12 cellular contexts compared by ENCODE assay signal in genomic region chr20:48286571-48287551, GRCh38.
DNase-seq lines count a peak whose midpoint lies in the region; ATAC-seq and TF ChIP-seq lines count a peak whose summit lies in the region.
"Had no signal": no experiment of that assay in that cellular context is flagged by ENCODE, and none has a peak within 500 bp of the region (broad histone marks: within the 10 kb centered on the region; RNA-seq: fewer than 3 reads in every experiment).

No MANE protein-coding gene starts in this region.

- H3K27me3 ChIP-seq in breast epithelium (no peaks in the 10 kb centered on the region), transverse colon (no peaks in the 10 kb centered on the region)

- TF ChIP-seq CTCF in breast epithelium (IDR thresholded peaks at IDR 0.05) = no peak
- TF ChIP-seq CTCF in MCF 10A (IDR thresholded peaks at IDR 0.05; ENCODE audit: unreplicated experiment) = no peak
- no peak for TF ChIP-seq CTCF in endothelial cell (IDR thresholded peaks at IDR 0.05; ENCODE audit: unreplicated experiment)
- TF ChIP-seq CTCF in mucosa of descending colon (IDR thresholded peaks at IDR 0.05) = no peak
- no peak for TF ChIP-seq CTCF in transverse colon (IDR thresholded peaks at IDR 0.05)

- TF ChIP-seq POLR2A in breast epithelium (IDR thresholded peaks at IDR 0.05) (no peak), transverse colon (IDR thresholded peaks at IDR 0.05) (no peak)

- WGBS in transverse colon (ENCODE audit: low coverage in 1 of 2), 2 donors = 33 to 38% methylated on average over 2 to 9 of the region's 9 CpGs

- H3K4me3 Mint-ChIP-seq in MCF 10A (ENCODE audit: unreplicated experiment) = no peak overlapping the region
- peak overlapping the region; percentile 52 for H3K4me3 Mint-ChIP-seq in endothelial cell (ENCODE audit: unreplicated experiment)

- no peak overlapping the region for H3K27ac Mint-ChIP-seq in MCF 10A (ENCODE audit: low read depth, unreplicated experiment)
- H3K27ac Mint-ChIP-seq in endothelial cell (ENCODE audit: unreplicated experiment) = no peak overlapping the region

- POLR2A ChIA-PET in MCF 10A (lab: Yijun Ruan, JAX) = interaction anchor here (0.7 kb wide), 1 partner anchor 18 kb away, joined by 3 read pairs; no protein-coding TSS in a partner anchor

- intact Hi-C loops in breast epithelium (cut with DNase I; ENCODE audit: low total_unique reads) (no loop called here), MCF 10A (cut with micrococcal nuclease) (no loop called here), mucosa of descending colon (cut with DNase I, micrococcal nuclease) (no loop called here), transverse colon (cut with DNase I; ENCODE audit: low total_unique reads) (no loop called here)

- TF ChIP-seq EP300 in transverse colon (IDR thresholded peaks at IDR 0.05; ENCODE audit: low read depth) = no peak

- CTCF ChIA-PET in MCF 10A (lab: Yijun Ruan, JAX) = interaction anchor here (0.5 to 2.1 kb wide), 5 partner anchors 9 to 500 kb away, joined by 3 to 6 read pairs (median 3); no protein-coding TSS in a partner anchor

- H3K4me1 ChIP-seq in breast epithelium (peaks cover 0 to 6% of the 10 kb centered on the region in 2 donors), mucosa of descending colon (ENCODE audit: low read depth) (peaks cover 2% of the 10 kb centered on the region), transverse colon (peaks cover 0 to 13% (median 6%) of the 10 kb centered on the region in 4 donors)

- H3K36me3 ChIP-seq in breast epithelium = no peaks in the 10 kb centered on the region
- H3K36me3 ChIP-seq in mucosa of descending colon (ENCODE audit: low read depth) = no peaks in the 10 kb centered on the region
- no peaks in the 10 kb centered on the region for H3K36me3 ChIP-seq in transverse colon

- ATAC-seq in mucosa of descending colon = peak; percentile 30

- no TSS peak for BruUV-seq in MCF 10A (replicated peaks; lab: Mats Ljungman, UMichigan)

- H3K4me3 ChIP-seq in breast epithelium (no peak overlapping the region), mucosa of descending colon (no peak overlapping the region), transverse colon (no peak overlapping the region)

- H3K9me3 ChIP-seq in breast epithelium = no peaks in the 10 kb centered on the region
- H3K9me3 ChIP-seq in mucosa of descending colon = no peaks in the 10 kb centered on the region
- no peaks in the 10 kb centered on the region for H3K9me3 ChIP-seq in transverse colon

- peaks cover 19% of the 10 kb centered on the region for H3K27me3 Mint-ChIP-seq in MCF 10A (ENCODE audit: insufficient read depth, unreplicated experiment)
- peaks cover 5% of the 10 kb centered on the region for H3K27me3 Mint-ChIP-seq in endothelial cell (ENCODE audit: unreplicated experiment)

- no peaks in the 10 kb centered on the region for H3K36me3 Mint-ChIP-seq in MCF 10A (ENCODE audit: insufficient read depth, unreplicated experiment)
- H3K36me3 Mint-ChIP-seq in endothelial cell (ENCODE audit: low read depth, unreplicated experiment) = no peaks in the 10 kb centered on the region

- H3K9me3 Mint-ChIP-seq in MCF 10A (ENCODE audit: unreplicated experiment) = no peaks in the 10 kb centered on the region
- no peaks in the 10 kb centered on the region for H3K9me3 Mint-ChIP-seq in endothelial cell (ENCODE audit: unreplicated experiment)

- H3K27ac ChIP-seq in breast epithelium (peak overlapping the region; percentile 64 to 70), transverse colon (peak overlapping the region; percentile 0 to 58 (median 50))

- DNase-seq in breast epithelium (ENCODE audit: low spot score in 2 of 2) (peak in 1 of 2 donors; percentile 32), MCF 10A (ENCODE audit: unreplicated experiment) (no peak), endothelial cell (ENCODE audit: low spot score) (no peak), mucosa of descending colon (no peak), transverse colon (no peak), ACHN (no peak), NCI-H2107 (lab: John Stamatoyannopoulos, UW) (no peak)
- DNase-seq in activated naive CD4-positive, alpha-beta T cell treated with Interleukin-2 at 50 U/mL for 16 hours = no peak
- DNase-seq: activated CD4-positive, alpha-beta T cell treated with anti-CD3 and anti-CD28 coated beads for 1 hour; activated naive CD4-positive, alpha-beta T cell; NCI-H2227 treated with DMSO at 0.1 percent for 48 hours; SIG-M5 had no signal

- H3K4me1 Mint-ChIP-seq in MCF 10A (ENCODE audit: insufficient read depth, unreplicated experiment) (peaks cover 23% of the 10 kb centered on the region), endothelial cell (ENCODE audit: unreplicated experiment) (peaks cover 14% of the 10 kb centered on the region)

- in situ Hi-C loops in transverse colon (cut with MboI; ENCODE audit: low pct_ligation_motif_present in 1 of 4, low pct_unique_long_range_greater_than_20kb in 1 of 4, low sequenced_read_pairs in 3 of 4) (no loop called here), ACHN (cut with HindIII; ENCODE audit: low pct_ligation_motif_present, low pct_unique_long_range_greater_than_20kb, low sequenced_read_pairs) (no loop called here)
